ENCODE assay signal across 1 cellular context in the genomic region with DNA sequence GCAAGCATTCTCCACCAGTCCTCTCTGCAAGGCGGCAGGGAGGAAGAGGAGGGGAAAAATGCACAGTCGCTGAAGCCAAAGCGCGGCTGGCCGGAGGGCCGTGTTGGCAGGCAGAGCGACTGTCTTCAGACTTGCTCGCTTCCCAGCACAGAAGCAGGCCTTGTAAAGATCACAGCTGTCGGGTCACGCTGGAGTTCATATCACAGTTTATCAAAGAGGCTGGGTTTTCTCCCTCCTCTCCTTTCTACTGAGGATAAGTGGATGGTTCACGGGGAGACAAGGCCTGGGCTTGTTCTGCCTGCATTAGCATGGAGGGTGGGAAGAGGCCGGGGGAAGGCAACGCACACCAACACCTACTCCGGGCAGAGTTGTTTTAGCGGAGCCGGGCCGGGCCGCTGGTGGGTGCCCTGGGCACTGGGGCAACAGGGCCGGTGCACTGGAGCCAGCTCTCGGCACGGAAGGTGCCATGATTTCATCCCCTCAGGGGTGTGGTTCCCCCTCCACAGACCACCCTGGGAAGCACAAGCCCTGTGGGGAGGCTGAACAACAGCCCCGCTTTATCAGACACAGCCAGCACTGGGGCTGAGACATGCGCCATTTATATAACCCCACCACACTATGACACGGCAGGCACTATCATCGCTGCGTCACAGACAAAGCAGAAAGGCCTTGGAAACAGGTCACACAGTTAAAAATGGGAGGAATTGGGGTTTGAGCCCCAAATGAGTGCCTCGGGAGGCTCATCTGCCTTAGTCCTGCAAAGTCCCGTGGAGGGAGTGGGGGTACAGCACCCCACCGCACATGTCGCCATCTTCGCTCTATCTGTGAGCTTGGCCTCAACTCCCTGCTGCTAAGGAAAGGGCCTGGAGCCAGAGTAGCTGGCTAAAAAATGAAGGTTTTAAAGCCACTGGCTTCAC.
TF ChIP-seq lines count a peak whose summit lies in the region.

No MANE protein-coding gene starts in this region.

TF ChIP-seq in HepG2, 621 proteins besides CTCF, POLR2A, EP300 and RAD21 (continued from another document and continues in another):
- TF ChIP-seq TFDP1 (CRISPR knock-in tag; IDR thresholded peaks at IDR 0.05; ENCODE audit: borderline replicate concordance) (no peak), ZNF331 (CRISPR knock-in tag; IDR thresholded peaks at IDR 0.05) (no peak), TAF1 (CRISPR knock-in tag; IDR thresholded peaks at IDR 0.05) (peak; percentile 41; the same call in 1 of the 2 replicates), ONECUT2 (CRISPR knock-in tag; IDR thresholded peaks at IDR 0.05) (no peak), ZNF414 (CRISPR knock-in tag; IDR thresholded peaks at IDR 0.05) (no peak), MATR3 (CRISPR knock-in tag; IDR thresholded peaks at IDR 0.05) (no peak), GABPB1 (CRISPR knock-in tag; IDR thresholded peaks at IDR 0.05) (peak; percentile 57; the same call in 1 of the 2 replicates), CENPT (CRISPR knock-in tag; IDR thresholded peaks at IDR 0.05; ENCODE audit: low read depth) (0 out of 2 replicates have a peak, but pooled peaks have one; percentile 88), ZNF589 (CRISPR knock-in tag; conservative IDR thresholded peaks at IDR 0.05) (no peak), MLXIP (CRISPR knock-in tag; IDR thresholded peaks at IDR 0.05; ENCODE audit: borderline replicate concordance) (no peak), MTA3 (CRISPR knock-in tag; IDR thresholded peaks at IDR 0.05) (no peak), HDAC6 (IDR thresholded peaks at IDR 0.05; ENCODE audit: low read depth, low read length) (no peak), KLF15 (CRISPR knock-in tag; IDR thresholded peaks at IDR 0.05; ENCODE audit: borderline replicate concordance) (no peak), MXD3 (CRISPR knock-in tag; IDR thresholded peaks at IDR 0.05) (0 out of 2 replicates have a peak, but pooled peaks have one; percentile 29), ZNF441 (CRISPR knock-in tag; IDR thresholded peaks at IDR 0.05; ENCODE audit: borderline replicate concordance) (0 out of 2 replicates have a peak, but pooled peaks have one; percentile 16), THAP7 (CRISPR knock-in tag; IDR thresholded peaks at IDR 0.05) (no peak), ZNF792 (CRISPR knock-in tag; IDR thresholded peaks at IDR 0.05) (no peak), ZNF878 (CRISPR knock-in tag; IDR thresholded peaks at IDR 0.05) (no peak; the same call in 1 of the 2 replicates), KDM5B (CRISPR knock-in tag; IDR thresholded peaks at IDR 0.05; ENCODE audit: borderline replicate concordance) (peak; percentile 6; the same call in 1 of the 2 replicates), ZNF503 (CRISPR knock-in tag; IDR thresholded peaks at IDR 0.05) (0 out of 2 replicates have a peak, but pooled peaks have one; percentile 2), ATF1 (CRISPR knock-in tag; IDR thresholded peaks at IDR 0.05) (no peak), REXO4 (CRISPR knock-in tag; IDR thresholded peaks at IDR 0.05; ENCODE audit: borderline replicate concordance) (no peak), TSC22D2 (CRISPR knock-in tag; IDR thresholded peaks at IDR 0.05; ENCODE audit: borderline replicate concordance) (no peak; the same call in 1 of the 2 replicates), TRIM22 (IDR thresholded peaks at IDR 0.05) (no peak), PHB2 (IDR thresholded peaks at IDR 0.05; ENCODE audit: partially characterized antibody) (no peak), ZNF558 (CRISPR knock-in tag; IDR thresholded peaks at IDR 0.05; ENCODE audit: borderline replicate concordance) (no peak), ZNF577 (CRISPR knock-in tag; IDR thresholded peaks at IDR 0.05; ENCODE audit: borderline replicate concordance, low read depth) (no peak), HOXA7 (CRISPR knock-in tag; IDR thresholded peaks at IDR 0.05) (no peak), ZEB1 (IDR thresholded peaks at IDR 0.05; ENCODE audit: insufficient replicate concordance, low read depth) (no peak), MBD4 (IDR thresholded peaks at IDR 0.05; ENCODE audit: borderline replicate concordance, low read length) (no peak), E2F1 (CRISPR knock-in tag; IDR thresholded peaks at IDR 0.05) (no peak), MTERF4 (CRISPR knock-in tag; IDR thresholded peaks at IDR 0.05) (no peak; the same call in 1 of the 2 replicates), ZNF839 (CRISPR knock-in tag; IDR thresholded peaks at IDR 0.05; ENCODE audit: borderline replicate concordance) (no peak), BRD4 (CRISPR knock-in tag; IDR thresholded peaks at IDR 0.05) (no peak; the same call in 1 of the 2 replicates), NFIC (IDR thresholded peaks at IDR 0.05; ENCODE audit: low read length) (no peak; the same call in 1 of the 2 replicates)
- TF ChIP-seq, protein P1, sequence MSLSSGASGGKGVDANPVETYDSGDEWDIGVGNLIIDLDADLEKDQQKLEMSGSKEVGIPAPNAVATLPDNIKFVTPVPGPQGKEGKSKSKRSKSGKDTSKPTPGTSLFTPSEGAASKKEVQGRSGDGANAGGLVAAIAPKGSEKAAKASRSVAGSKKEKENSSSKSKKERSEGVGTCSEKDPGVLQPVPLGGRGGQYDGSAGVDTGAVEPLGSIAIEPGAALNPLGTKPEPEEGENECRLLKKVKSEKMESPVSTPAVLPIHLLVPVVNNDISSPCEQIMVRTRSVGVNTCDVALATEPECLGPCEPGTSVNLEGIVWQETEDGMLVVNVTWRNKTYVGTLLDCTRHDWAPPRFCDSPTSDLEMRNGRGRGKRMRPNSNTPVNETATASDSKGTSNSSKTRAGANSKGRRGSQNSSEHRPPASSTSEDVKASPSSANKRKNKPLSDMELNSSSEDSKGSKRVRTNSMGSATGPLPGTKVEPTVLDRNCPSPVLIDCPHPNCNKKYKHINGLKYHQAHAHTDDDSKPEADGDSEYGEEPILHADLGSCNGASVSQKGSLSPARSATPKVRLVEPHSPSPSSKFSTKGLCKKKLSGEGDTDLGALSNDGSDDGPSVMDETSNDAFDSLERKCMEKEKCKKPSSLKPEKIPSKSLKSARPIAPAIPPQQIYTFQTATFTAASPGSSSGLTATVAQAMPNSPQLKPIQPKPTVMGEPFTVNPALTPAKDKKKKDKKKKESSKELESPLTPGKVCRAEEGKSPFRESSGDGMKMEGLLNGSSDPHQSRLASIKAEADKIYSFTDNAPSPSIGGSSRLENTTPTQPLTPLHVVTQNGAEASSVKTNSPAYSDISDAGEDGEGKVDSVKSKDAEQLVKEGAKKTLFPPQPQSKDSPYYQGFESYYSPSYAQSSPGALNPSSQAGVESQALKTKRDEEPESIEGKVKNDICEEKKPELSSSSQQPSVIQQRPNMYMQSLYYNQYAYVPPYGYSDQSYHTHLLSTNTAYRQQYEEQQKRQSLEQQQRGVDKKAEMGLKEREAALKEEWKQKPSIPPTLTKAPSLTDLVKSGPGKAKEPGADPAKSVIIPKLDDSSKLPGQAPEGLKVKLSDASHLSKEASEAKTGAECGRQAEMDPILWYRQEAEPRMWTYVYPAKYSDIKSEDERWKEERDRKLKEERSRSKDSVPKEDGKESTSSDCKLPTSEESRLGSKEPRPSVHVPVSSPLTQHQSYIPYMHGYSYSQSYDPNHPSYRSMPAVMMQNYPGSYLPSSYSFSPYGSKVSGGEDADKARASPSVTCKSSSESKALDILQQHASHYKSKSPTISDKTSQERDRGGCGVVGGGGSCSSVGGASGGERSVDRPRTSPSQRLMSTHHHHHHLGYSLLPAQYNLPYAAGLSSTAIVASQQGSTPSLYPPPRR (CRISPR knock-in tag; IDR thresholded peaks at IDR 0.05; ENCODE audit: borderline replicate concordance), result no peak
- TF ChIP-seq, protein P2, sequence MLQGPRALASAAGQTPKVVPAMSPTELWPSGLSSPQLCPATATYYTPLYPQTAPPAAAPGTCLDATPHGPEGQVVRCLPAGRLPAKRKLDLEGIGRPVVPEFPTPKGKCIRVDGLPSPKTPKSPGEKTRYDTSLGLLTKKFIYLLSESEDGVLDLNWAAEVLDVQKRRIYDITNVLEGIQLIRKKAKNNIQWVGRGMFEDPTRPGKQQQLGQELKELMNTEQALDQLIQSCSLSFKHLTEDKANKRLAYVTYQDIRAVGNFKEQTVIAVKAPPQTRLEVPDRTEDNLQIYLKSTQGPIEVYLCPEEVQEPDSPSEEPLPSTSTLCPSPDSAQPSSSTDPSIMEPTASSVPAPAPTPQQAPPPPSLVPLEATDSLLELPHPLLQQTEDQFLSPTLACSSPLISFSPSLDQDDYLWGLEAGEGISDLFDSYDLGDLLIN (CRISPR knock-in tag; IDR thresholded peaks at IDR 0.05; ENCODE audit: borderline replicate concordance), result no peak
